ENCODE assay signal across 8 cellular contexts in the genomic region with DNA sequence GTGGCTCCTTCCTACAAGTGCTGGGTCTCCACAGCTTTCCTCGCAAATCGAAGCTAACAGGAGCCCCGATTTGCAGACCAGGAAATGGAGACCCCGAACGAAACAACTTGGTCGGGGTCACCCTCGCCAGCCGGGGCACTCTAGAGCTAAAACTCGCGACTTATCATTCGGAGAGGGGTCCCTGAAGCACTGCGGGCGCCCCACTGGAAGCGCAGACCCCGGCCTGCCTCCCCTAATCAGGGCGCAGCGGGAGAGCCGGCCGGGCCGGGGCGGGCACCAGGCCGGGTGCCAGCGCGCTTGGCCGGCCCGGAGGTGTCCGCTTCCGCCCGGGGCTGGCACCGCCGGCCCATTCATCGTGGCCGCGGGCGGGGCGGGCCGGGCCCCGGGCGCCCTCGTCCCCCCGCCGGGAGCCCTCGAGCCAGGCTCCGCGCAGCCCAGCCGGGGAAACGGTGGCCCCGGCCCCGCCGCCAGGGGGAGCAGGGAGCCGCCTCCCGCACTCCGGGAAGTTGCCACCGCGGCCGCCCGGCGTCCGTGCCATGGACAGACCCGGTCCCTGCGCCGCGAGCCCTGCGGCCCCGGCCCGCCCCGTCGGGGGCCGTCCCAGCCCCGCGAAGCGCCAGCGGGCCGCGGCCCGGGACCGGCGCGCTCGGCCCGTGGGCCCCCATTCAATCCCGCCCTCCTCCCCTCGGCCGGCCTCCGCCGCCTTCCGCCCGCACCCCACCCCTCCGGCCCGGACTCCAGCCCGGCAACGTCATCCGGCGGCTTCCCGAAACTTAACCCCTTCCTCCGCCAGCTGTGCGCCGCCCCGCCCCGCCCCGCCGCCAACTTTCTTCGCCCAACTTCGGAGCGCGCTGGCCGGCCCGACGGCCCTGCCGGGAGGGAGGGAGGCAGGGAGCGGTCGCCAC. TPM values are rescaled to one million over a fixed set of nuclear protein-coding genes. Genes with fewer than 3 reads are reported as not detected.
DNase-seq lines count a peak whose midpoint lies in the region; ATAC-seq and TF ChIP-seq lines count a peak whose summit lies in the region.

No MANE protein-coding gene starts in this region.

- CTCF ChIA-PET in A673 (lab: Charles Lee), result no interaction called here

- H3K27ac ChIP-seq in A673 (ENCODE audit: low read depth, low read length, poor library complexity, severe bottlenecking), result peak overlapping the region; percentile 58

- H3K36me3 ChIP-seq in A673 (ENCODE audit: insufficient read depth, low read length, poor library complexity, severe bottlenecking), result peaks cover 14% of the 10 kb centered on the region

- intact Hi-C loops in A673 (cut with micrococcal nuclease; ENCODE audit: unreplicated experiment), result loop anchor here (10.0 kb wide), 2 partner anchors 146 to 214 kb away; partner anchors contain the start of gene BFSP1

- H3K9me3 ChIP-seq in A673 (ENCODE audit: low read depth, low read length, poor library complexity, severe bottlenecking), result no peaks in the 10 kb centered on the region

- peak; percentile 44 for TF ChIP-seq POLR2A in GM18505 (IDR thresholded peaks at IDR 0.05; ENCODE audit: borderline replicate concordance, extremely low read depth, insufficient read depth, insufficient read length)

- TF ChIP-seq CTCF in A673 (conservative IDR thresholded peaks at IDR 0.05; ENCODE audit: low read depth, low read length), result peak; percentile 42

- POLR2A ChIA-PET in A673 (lab: Charles Lee; ENCODE audit: low non-redundant PET), result interaction anchor here (0.7 kb wide), 1 partner anchor 288 kb away, joined by 3 read pairs; the partner anchor contains the start of gene MGME1

- H3K27me3 ChIP-seq in A673 (replicated peaks; ENCODE audit: insufficient read depth, low read depth, low read length, poor library complexity), result peaks cover 12% of the 10 kb centered on the region

- ATAC-seq in GM18505 (IDR thresholded peaks at IDR 0.05; ENCODE audit: unreplicated experiment) (peak; percentile 40), HG03039 (IDR thresholded peaks at IDR 0.05; ENCODE audit: unreplicated experiment) (peak; percentile 31)

- BruUV-seq in A673 (replicated peaks; lab: Mats Ljungman, UMichigan), result no TSS peak

- H3K4me3 ChIP-seq in A673 (ENCODE audit: low read depth, low read length, poor library complexity, severe bottlenecking), result peak overlapping the region; percentile 66

- peak; percentile 79 for DNase-seq in A673 (ENCODE audit: low spot score)
- peak; percentile 81 for DNase-seq in NCI-H69 (lab: John Stamatoyannopoulos, UW)
- DNase-seq in activated CD8-positive, alpha-beta memory T cell treated with anti-CD3 and anti-CD28 coated beads for 1 hour (ENCODE audit: extremely low read depth in 1 of 2, low read depth in 1 of 2), result peak; percentile 41 to 74
- DNase-seq in effector CD8-positive, alpha-beta T cell (lab: John Stamatoyannopoulos, UW), result peak; percentile 63
- peak; percentile 87 for DNase-seq in medulla oblongata (ENCODE audit: extremely low spot score)
- peak; percentile 43 to 70 (median 67) for DNase-seq in stimulated activated CD4-positive, alpha-beta T cell treated with anti-CD3 and anti-CD28 coated beads, TNF-alpha, amount 100 ng/mL, for 48 hours (ENCODE audit: low read depth in 3 of 3)

- H3K4me1 ChIP-seq in A673 (ENCODE audit: insufficient read depth, low read length, poor library complexity, severe bottlenecking), result peaks cover 16% of the 10 kb centered on the region

RNA-seq across cellular contexts. Expression of gene RRBP1, which starts 1.0 kb away (rescaled TPM):
- total RNA-seq in A673 (2021), result 75.9 and 82.8 TPM in 2 replicates

RNA-seq across cellular contexts. Expression of gene BANF2, which starts 18.7 kb away (rescaled TPM):
- not detected in 2 replicates for total RNA-seq in A673 (2021)

Comparison
In these comparisons a context has a peak if more than half of its experiments do, and no peak if none do; other contexts are left out.
1. Peak in every context shown above with its lines: DNase-seq, ATAC-seq, H3K4me3 ChIP-seq and H3K27ac ChIP-seq.